In genomic region chr21:40208206-40208950, GRCh38 we compare ENCODE assay signal across 21 cellular contexts.
"Had no signal": no experiment of that assay in that cellular context is flagged by ENCODE, and none has a peak within 500 bp of the region (broad histone marks: within the 10 kb centered on the region; RNA-seq: fewer than 3 reads in every experiment).

No MANE protein-coding gene starts in this region.

- H3K27ac ChIP-seq: left ventricle myocardium inferior, lower lobe of right lung, neutrophil, pancreas, sigmoid colon, stomach, thyroid gland had no signal

- H3K4me1 ChIP-seq: left ventricle myocardium inferior, lower lobe of right lung, pancreas, thyroid gland had no signal

- H3K4me1 Mint-ChIP-seq: immature natural killer cell; naive thymus-derived CD8-positive, alpha-beta T cell; stimulated activated effector memory CD8-positive, alpha-beta T cell treated with anti-CD3 and anti-CD28 coated beads, Interleukin-12 subunit alpha, Interleukin-12 subunit beta, amount 100 ng/mL, for 72 hours had no signal

- H3K27ac Mint-ChIP-seq: effector memory CD8-positive, alpha-beta T cell; immature natural killer cell; naive thymus-derived CD8-positive, alpha-beta T cell; nephron progenitor cell; stimulated activated effector memory CD8-positive, alpha-beta T cell treated with anti-CD3 and anti-CD28 coated beads, Interleukin-12 subunit alpha, Interleukin-12 subunit beta, amount 100 ng/mL, for 72 hours; type B pancreatic cell had no signal

- H3K4me3 Mint-ChIP-seq: effector memory CD8-positive, alpha-beta T cell; immature natural killer cell; naive thymus-derived CD8-positive, alpha-beta T cell; nephron progenitor cell; stimulated activated effector memory CD8-positive, alpha-beta T cell treated with anti-CD3 and anti-CD28 coated beads, Interleukin-12 subunit alpha, Interleukin-12 subunit beta, amount 100 ng/mL, for 72 hours; type B pancreatic cell had no signal

- ATAC-seq: effector memory CD8-positive, alpha-beta T cell; left colon; lower lobe of right lung; naive thymus-derived CD8-positive, alpha-beta T cell; pancreas; stimulated activated effector memory CD8-positive, alpha-beta T cell treated with anti-CD3 and anti-CD28 coated beads, Interleukin-12 subunit alpha, Interleukin-12 subunit beta, amount 100 ng/mL, for 72 hours had no signal

- H3K9me3 ChIP-seq: left ventricle myocardium inferior, lower lobe of right lung, neutrophil, pancreas, sigmoid colon, stomach, thyroid gland had no signal

- H3K36me3 ChIP-seq: left ventricle myocardium inferior, lower lobe of right lung, neutrophil, pancreas, sigmoid colon, stomach, thyroid gland had no signal

- H3K27me3 Mint-ChIP-seq: effector memory CD8-positive, alpha-beta T cell had no signal

- H3K4me3 ChIP-seq: left ventricle myocardium inferior, lower lobe of right lung, pancreas, sigmoid colon, stomach, thyroid gland had no signal

- H3K9me3 Mint-ChIP-seq: effector memory CD8-positive, alpha-beta T cell; nephron progenitor cell; type B pancreatic cell had no signal

- H3K36me3 Mint-ChIP-seq: immature natural killer cell; naive thymus-derived CD8-positive, alpha-beta T cell; stimulated activated effector memory CD8-positive, alpha-beta T cell treated with anti-CD3 and anti-CD28 coated beads, Interleukin-12 subunit alpha, Interleukin-12 subunit beta, amount 100 ng/mL, for 72 hours; type B pancreatic cell had no signal

- H3K27me3 ChIP-seq: neutrophil, pancreas, sigmoid colon, stomach, thyroid gland had no signal

- DNase-seq: cortex of kidney; effector memory CD8-positive, alpha-beta T cell; hypothalamus; immature natural killer cell; islet precursor cell; kidney glomerular epithelial cell; left colon; left ventricle myocardium inferior; lower lobe of right lung; naive thymus-derived CD8-positive, alpha-beta T cell; nephron progenitor cell; pancreas; sigmoid colon; stimulated activated CD4-positive, alpha-beta T cell treated with anti-CD3 and anti-CD28 coated beads, Interleukin-2, amount 100 ng/mL, for 24 hours; stimulated activated CD4-positive, alpha-beta T cell treated with anti-CD3 and anti-CD28 coated beads, Interleukin-4, amount 100 ng/mL, for 24 hours; stimulated activated naive CD4-positive, alpha-beta T cell treated with Interleukin-2 at 50 U/mL for 16 hours; stomach; thyroid gland had no signal
